ENCODE assay signal across 16 cellular contexts in genomic region chr11:110903830-110904229, GRCh38.
DNase-seq lines count a peak whose midpoint lies in the region; ATAC-seq and TF ChIP-seq lines count a peak whose summit lies in the region.
"Had no signal": no experiment of that assay in that cellular context is flagged by ENCODE, and none has a peak within 500 bp of the region (broad histone marks: within the 10 kb centered on the region; RNA-seq: fewer than 3 reads in every experiment).

No MANE protein-coding gene starts in this region.

- TF ChIP-seq CTCF in HFFc6 (IDR thresholded peaks at IDR 0.05) (no peak), fibroblast of mammary gland (conservative IDR thresholded peaks at IDR 0.05; ENCODE audit: control insufficient read depth, insufficient read depth, low read depth, low read length) (no peak)

- peaks cover 25% of the 10 kb centered on the region for H3K27me3 Mint-ChIP-seq in HFFc6 (ENCODE audit: insufficient read depth)
- no peaks in the 10 kb centered on the region for H3K27me3 Mint-ChIP-seq in activated naive CD8-positive, alpha-beta T cell treated with anti-CD3 and anti-CD28 coated beads, Interleukin-2, amount 50 U/mL, for 24 hours

- peak; percentile 17 for ATAC-seq in SK-N-SH treated with all-trans-retinoic acid at 6 μM for 48 hours
- no peak for ATAC-seq in activated naive CD8-positive, alpha-beta T cell treated with anti-CD3 and anti-CD28 coated beads, Interleukin-2, amount 50 U/mL, for 24 hours
- ATAC-seq: left ventricle myocardium superior, sciatic nerve had no signal

- peaks cover 37% of the 10 kb centered on the region for H3K4me1 Mint-ChIP-seq in HFFc6 (ENCODE audit: low read depth)
- peaks cover 18% of the 10 kb centered on the region for H3K4me1 Mint-ChIP-seq in activated naive CD8-positive, alpha-beta T cell treated with anti-CD3 and anti-CD28 coated beads, Interleukin-2, amount 50 U/mL, for 24 hours

- H3K4me3 Mint-ChIP-seq in HFFc6, result no peak overlapping the region
- H3K4me3 Mint-ChIP-seq in activated naive CD8-positive, alpha-beta T cell treated with anti-CD3 and anti-CD28 coated beads, Interleukin-2, amount 50 U/mL, for 24 hours, result no peak overlapping the region

- H3K9me3 Mint-ChIP-seq in HFFc6, result no peaks in the 10 kb centered on the region
- peaks cover 9% of the 10 kb centered on the region for H3K9me3 Mint-ChIP-seq in activated naive CD8-positive, alpha-beta T cell treated with anti-CD3 and anti-CD28 coated beads, Interleukin-2, amount 50 U/mL, for 24 hours

- H3K27ac Mint-ChIP-seq in HFFc6, result no peak overlapping the region
- no peak overlapping the region for H3K27ac Mint-ChIP-seq in activated naive CD8-positive, alpha-beta T cell treated with anti-CD3 and anti-CD28 coated beads, Interleukin-2, amount 50 U/mL, for 24 hours

- DNase-seq in COR-L47 (lab: John Stamatoyannopoulos, UW) (peak; percentile 5), HFFc6 (peak; percentile 53), fibroblast of mammary gland (ENCODE audit: low read depth) (peak; percentile 72), hepatic stellate cell (ENCODE audit: low spot score) (no peak), SKM-1 (lab: John Stamatoyannopoulos, UW; ENCODE audit: unreplicated experiment) (no peak)
- no peak for DNase-seq in activated naive CD4-positive, alpha-beta T cell treated with Interleukin-2 at 50 U/mL for 16 hours
- no peak for DNase-seq in activated naive CD8-positive, alpha-beta T cell treated with anti-CD3 and anti-CD28 coated beads, Interleukin-2, amount 50 U/mL, for 24 hours
- DNase-seq: dermis blood vessel endothelial cell; Karpas-422; left ventricle myocardium superior; NCI-H187; NK-92 treated with Interleukin-12 subunit alpha and Interleukin-12 subunit beta, amount 100 ng/mL, for 24 hours; ovary; stimulated activated CD4-positive, alpha-beta T cell treated with anti-CD3 and anti-CD28 coated beads, Interleukin-2, amount 100 ng/mL, for 48 hours had no signal

- no peaks in the 10 kb centered on the region for H3K36me3 Mint-ChIP-seq in HFFc6 (ENCODE audit: low read depth)
- H3K36me3 Mint-ChIP-seq in activated naive CD8-positive, alpha-beta T cell treated with anti-CD3 and anti-CD28 coated beads, Interleukin-2, amount 50 U/mL, for 24 hours (ENCODE audit: low read depth), result no peaks in the 10 kb centered on the region

- no peak overlapping the region for H3K4me3 ChIP-seq in fibroblast of mammary gland (ENCODE audit: control insufficient read depth, low read depth, low read length)
- H3K4me3 ChIP-seq: ovary had no signal

TF ChIP-seq in SK-N-SH treated with all-trans-retinoic acid at 6 μM for 48 hours, 23 proteins besides CTCF, POLR2A, EP300 and RAD21:
- TF ChIP-seq ZNF8 (CRISPR knock-in tag; IDR thresholded peaks at IDR 0.05) (no peak), ZFP30 (CRISPR knock-in tag; IDR thresholded peaks at IDR 0.05) (no peak), TSHZ2 (CRISPR knock-in tag; IDR thresholded peaks at IDR 0.05) (no peak), PATZ1 (CRISPR knock-in tag; IDR thresholded peaks at IDR 0.05; ENCODE audit: borderline replicate concordance) (no peak), CSDC2 (CRISPR knock-in tag; IDR thresholded peaks at IDR 0.05) (no peak), CREB5 (CRISPR knock-in tag; IDR thresholded peaks at IDR 0.05; ENCODE audit: low read depth) (no peak), CSRNP3 (CRISPR knock-in tag; IDR thresholded peaks at IDR 0.05) (no peak), ZNF565 (CRISPR knock-in tag; conservative IDR thresholded peaks at IDR 0.05; ENCODE audit: low read depth) (no peak), ARNTL (CRISPR knock-in tag; IDR thresholded peaks at IDR 0.05; ENCODE audit: borderline replicate concordance, low read depth) (no peak)

Comparison
In these comparisons a context has a peak if more than half of its experiments do, and no peak if none do; other contexts are left out.
1. DNase-seq: peak in COR-L47 (single experiment), HFFc6 (single experiment) and fibroblast of mammary gland (single experiment); none in hepatic stellate cell (single experiment), activated naive CD4-positive, alpha-beta T cell treated with Interleukin-2 at 50 U/mL for 16 hours (single experiment), SKM-1 (single experiment) and activated naive CD8-positive, alpha-beta T cell treated with anti-CD3 and anti-CD28 coated beads, Interleukin-2, amount 50 U/mL, for 24 hours (single experiment).